In the genomic region with DNA sequence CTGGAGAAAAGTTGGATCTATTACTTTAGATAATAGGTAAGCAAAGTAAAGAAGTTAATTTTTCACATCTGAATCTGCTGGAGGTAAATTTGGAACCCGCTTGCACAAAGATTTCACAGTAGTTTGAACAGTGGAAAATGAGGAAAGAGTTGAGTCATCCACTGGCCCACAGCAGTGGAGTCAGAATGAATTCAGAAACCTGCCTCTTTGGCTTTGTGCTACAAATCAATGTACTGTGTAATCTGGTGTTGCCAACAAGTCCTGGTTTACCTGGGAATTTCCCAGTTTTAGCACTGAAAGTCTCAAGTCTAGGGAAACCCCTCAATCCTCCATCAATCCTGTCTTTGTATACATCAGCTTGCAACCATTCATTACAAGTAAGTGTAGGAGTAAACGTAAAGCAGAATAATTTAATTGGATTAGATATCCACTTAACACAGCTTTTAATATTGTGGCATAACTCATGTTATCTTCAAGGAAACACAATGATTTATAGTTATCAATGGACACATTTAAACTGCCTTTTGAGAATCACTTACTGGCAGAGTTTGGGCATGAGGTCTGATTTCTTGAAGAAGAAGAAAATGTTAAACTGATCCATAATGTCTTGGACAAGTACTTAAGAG, we compare ENCODE assay signal across 14 cellular contexts.
DNase-seq lines count a peak whose midpoint lies in the region; ATAC-seq, FAIRE-seq and TF ChIP-seq lines count a peak whose summit lies in the region.
"Had no signal": no experiment of that assay in that cellular context is flagged by ENCODE, and none has a peak within 500 bp of the region (broad histone marks: within the 10 kb centered on the region; RNA-seq: fewer than 3 reads in every experiment).

No MANE protein-coding gene starts in this region.

- in situ Hi-C loops in GM12878 (cut with MboI): no loop called here

- H3K36me3 Mint-ChIP-seq in naive thymus-derived CD4-positive, alpha-beta T cell: no peaks in the 10 kb centered on the region
- no peaks in the 10 kb centered on the region for H3K36me3 Mint-ChIP-seq in activated naive CD4-positive, alpha-beta T cell treated with anti-CD3 and anti-CD28 coated beads, Interleukin-2, amount 50 U/mL, for 72 hours

- WGBS in A549 (ENCODE audit: missing lambda C conversion rate): 26% methylated on average over 2 of the region's 2 CpGs
- 6% methylated on average over 2 of the region's 2 CpGs for WGBS in GM12878 (ENCODE audit: insufficient coverage, insufficient replicate concordance, low lambda C conversion rate, missing lambda C conversion rate)

- no peaks in the 10 kb centered on the region for H4K20me1 ChIP-seq in GM12878 (ENCODE audit: control insufficient read depth, insufficient read depth)

- 0 out of 4 replicates have a peak, but pooled peaks cover 0 to 2% of the 10 kb centered on the region in 2 experiments for H3K27me3 ChIP-seq in GM12878 (replicated peaks in 1 of 2; ENCODE audit: control insufficient read depth in 2 of 2, insufficient read depth in 2 of 2, low read length in 1 of 2)
- H3K27me3 ChIP-seq in naive thymus-derived CD4-positive, alpha-beta T cell (ENCODE audit: control insufficient read depth in 2 of 2, insufficient read depth in 2 of 2, low read length in 2 of 2): no peaks in the 10 kb centered on the region
- H3K27me3 ChIP-seq: SJSA1 had no signal

- peaks cover 0 to 4% (median 0%) of the 10 kb centered on the region in 11 donors for H3K9me3 Mint-ChIP-seq in naive thymus-derived CD4-positive, alpha-beta T cell
- no peaks in the 10 kb centered on the region for H3K9me3 Mint-ChIP-seq in activated naive CD4-positive, alpha-beta T cell treated with anti-CD3 and anti-CD28 coated beads, Interleukin-2, amount 50 U/mL, for 72 hours

- DNase-seq in A549 (ENCODE audit: low read depth in 1 of 2, low spot score in 1 of 2): no peak
- no peak for DNase-seq in GM12878 (ENCODE audit: low read depth, low spot score)
- DNase-seq in NCI-H1092 treated with DMSO at 0.1 percent for 48 hours (lab: John Stamatoyannopoulos, UW): no peak
- no peak for DNase-seq in naive thymus-derived CD4-positive, alpha-beta T cell
- no peak for DNase-seq in NCI-H748 treated with DMSO at 0.1 percent for 48 hours (lab: John Stamatoyannopoulos, UW)
- DNase-seq in activated naive CD4-positive, alpha-beta T cell treated with anti-CD3 and anti-CD28 coated beads, Interleukin-2, amount 50 U/mL, for 72 hours (ENCODE audit: low spot score in 2 of 2): no peak
- DNase-seq: DND-41, NCI-H2227 treated with DMSO at 0.1 percent for 48 hours, retina had no signal

- no peak overlapping the region for H2AFZ ChIP-seq in GM12878 (ENCODE audit: control insufficient read depth, low read depth, low read length)

- H3K4me1 Mint-ChIP-seq in naive thymus-derived CD4-positive, alpha-beta T cell: no peaks in the 10 kb centered on the region

- CTCF ChIA-PET in A549 (lab: Yijun Ruan, JAX) (interaction anchor here (1.4 kb wide), 1 partner anchor 698 kb away, joined by 3 read pairs; no protein-coding TSS in a partner anchor), GM12878 (lab: Yijun Ruan, JAX) (no interaction called here)
- CTCF ChIA-PET in naive thymus-derived CD4-positive, alpha-beta T cell (lab: Charles Lee): no interaction called here

- H3K9ac ChIP-seq in GM12878 (ENCODE audit: control insufficient read depth, insufficient read depth, low read length): no peak overlapping the region

- H3K27me3 Mint-ChIP-seq in naive thymus-derived CD4-positive, alpha-beta T cell: peaks cover 3 to 43% (median 12%) of the 10 kb centered on the region in 5 donors

- RAD21 ChIA-PET in GM12878 (lab: Charles Lee; ENCODE audit: unreplicated experiment): no interaction called here

- peak overlapping the region; percentile 45 to 54; a peak in 4 of 6 replicates for H3K27ac ChIP-seq in A549
- H3K27ac ChIP-seq in GM12878 (ENCODE audit: control insufficient read depth, insufficient read depth): no peak overlapping the region
- H3K27ac ChIP-seq in naive thymus-derived CD4-positive, alpha-beta T cell (ENCODE audit: low read depth, low read length): no peak overlapping the region
- H3K27ac ChIP-seq: coronary artery, SJSA1 had no signal

- H3K4me1 ChIP-seq in A549 (peaks cover 9% of the 10 kb centered on the region; the same call in 2 of the 3 replicates), GM12878 (ENCODE audit: control insufficient read depth, insufficient read depth, low read length) (no peaks in the 10 kb centered on the region)
- H3K4me1 ChIP-seq in naive thymus-derived CD4-positive, alpha-beta T cell (ENCODE audit: control insufficient read depth in 2 of 2, insufficient read depth in 2 of 2, low read length in 2 of 2): no peaks in the 10 kb centered on the region
- H3K4me1 ChIP-seq: SJSA1 had no signal

- H3K4me2 ChIP-seq in A549 (peak overlapping the region; percentile 36), GM12878 (ENCODE audit: control insufficient read depth, insufficient read depth) (no peak overlapping the region)

- TF ChIP-seq POLR2A in A549 (IDR thresholded peaks at IDR 0.05; ENCODE audit: low read length) (no peak), GM12878 (IDR thresholded peaks at IDR 0.05; ENCODE audit: low read depth, low read length) (no peak)

- no peak overlapping the region for H3K27ac Mint-ChIP-seq in naive thymus-derived CD4-positive, alpha-beta T cell
- no peak overlapping the region for H3K27ac Mint-ChIP-seq in activated naive CD4-positive, alpha-beta T cell treated with anti-CD3 and anti-CD28 coated beads, Interleukin-2, amount 50 U/mL, for 72 hours

- no peak for FAIRE-seq in A549 (lab: Jason Lieb, UNC)
- no peak for FAIRE-seq in GM12878 (lab: Jason Lieb, UNC)
- FAIRE-seq: A204.1 had no signal

- no peak for TF ChIP-seq EP300 in A549 (IDR thresholded peaks at IDR 0.05)
- no peak for TF ChIP-seq EP300 in GM12878 (IDR thresholded peaks at IDR 0.05; ENCODE audit: borderline replicate concordance in 1 of 2, control insufficient read depth in 1 of 2, low read depth in 2 of 2, low read length in 2 of 2)

- TF ChIP-seq CTCF in A549 (IDR thresholded peaks at IDR 0.05) (no peak), GM12878 (IDR thresholded peaks at IDR 0.05 in 2 of 3, conservative IDR thresholded peaks at IDR 0.05 in 1 of 3; ENCODE audit: control insufficient read depth in 2 of 3, extremely low read depth in 1 of 3, insufficient read depth in 1 of 3, low read depth in 3 of 3, low read length in 3 of 3) (no peak)

- no peak for ATAC-seq in A549
- ATAC-seq in GM19467 (IDR thresholded peaks at IDR 0.05; ENCODE audit: unreplicated experiment): peak; percentile 65
- peak; percentile 76 for ATAC-seq in HG03354 (IDR thresholded peaks at IDR 0.05; ENCODE audit: poor library complexity, severe bottlenecking, unreplicated experiment)
- peak; percentile 75 for ATAC-seq in GM12878
- no peak for ATAC-seq in naive thymus-derived CD4-positive, alpha-beta T cell
- no peak for ATAC-seq in activated naive CD4-positive, alpha-beta T cell treated with anti-CD3 and anti-CD28 coated beads, Interleukin-2, amount 50 U/mL, for 72 hours

- H3K36me3 ChIP-seq in GM12878 (ENCODE audit: control insufficient read depth in 2 of 2, insufficient read depth in 2 of 2, low read length in 1 of 2): no peaks in the 10 kb centered on the region
- no peaks in the 10 kb centered on the region for H3K36me3 ChIP-seq in naive thymus-derived CD4-positive, alpha-beta T cell (ENCODE audit: control insufficient read depth in 2 of 3, insufficient read depth in 3 of 3, low read length in 3 of 3)
- H3K36me3 ChIP-seq: SJSA1 had no signal

- SMC1A ChIA-PET in GM12878 (lab: Charles Lee; ENCODE audit: uncharacterized antibody, unreplicated experiment): no interaction called here

- no peak overlapping the region for H3K4me3 Mint-ChIP-seq in naive thymus-derived CD4-positive, alpha-beta T cell

- no TSS peak for BruUV-seq in GM12878 (replicated peaks; lab: Mats Ljungman, UMichigan)

- H3K79me2 ChIP-seq in GM12878 (ENCODE audit: control insufficient read depth, insufficient read depth, low read length): no peaks in the 10 kb centered on the region

- TF ChIP-seq RAD21 in A549 (conservative IDR thresholded peaks at IDR 0.05 in 1 of 2, IDR thresholded peaks at IDR 0.05 in 1 of 2) (no peak), GM12878 (IDR thresholded peaks at IDR 0.05; ENCODE audit: insufficient read depth, low read depth, low read length) (no peak)

- no peaks in the 10 kb centered on the region for H3K9me3 ChIP-seq in A549
- H3K9me3 ChIP-seq in GM12878 (replicated peaks; ENCODE audit: control insufficient read depth, insufficient read depth, low read length): no peaks in the 10 kb centered on the region
- H3K9me3 ChIP-seq in naive thymus-derived CD4-positive, alpha-beta T cell (ENCODE audit: control insufficient read depth in 2 of 3, low read length in 3 of 3): no peaks in the 10 kb centered on the region
- H3K9me3 ChIP-seq: SJSA1 had no signal

- intact Hi-C loops in GM12878 (cut with micrococcal nuclease; ENCODE audit: unreplicated experiment): no loop called here
- intact Hi-C loops in naive thymus-derived CD4-positive, alpha-beta T cell (cut with micrococcal nuclease): no loop called here

- POLR2A ChIA-PET in A549 (lab: Yijun Ruan, JAX): no interaction called here
- POLR2A ChIA-PET in GM12878 (lab: Charles Lee): no interaction called here
- POLR2A ChIA-PET in naive thymus-derived CD4-positive, alpha-beta T cell (lab: Charles Lee): no interaction called here

- no peak overlapping the region for H3K4me3 ChIP-seq in A549
- H3K4me3 ChIP-seq in GM12878: no peak overlapping the region
- no peak overlapping the region for H3K4me3 ChIP-seq in naive thymus-derived CD4-positive, alpha-beta T cell (ENCODE audit: low read length)
- H3K4me3 ChIP-seq: coronary artery, SJSA1 had no signal

TF ChIP-seq in A549, 52 proteins besides CTCF, POLR2A, EP300 and RAD21:
- TF ChIP-seq EHF (CRISPR knock-in tag; IDR thresholded peaks at IDR 0.05) (no peak), RNF2 (IDR thresholded peaks at IDR 0.05; ENCODE audit: borderline replicate concordance, low read depth) (no peak)
- TF ChIP-seq, protein P1, sequence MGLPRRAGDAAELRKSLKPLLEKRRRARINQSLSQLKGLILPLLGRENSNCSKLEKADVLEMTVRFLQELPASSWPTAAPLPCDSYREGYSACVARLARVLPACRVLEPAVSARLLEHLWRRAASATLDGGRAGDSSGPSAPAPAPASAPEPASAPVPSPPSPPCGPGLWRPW (IDR thresholded peaks at IDR 0.05): 0 out of 2 replicates have a peak, but pooled peaks have one; percentile 12

TF ChIP-seq in GM12878, 131 proteins besides CTCF, POLR2A, EP300 and RAD21 (continues in another document):
- TF ChIP-seq EZH2 (IDR thresholded peaks at IDR 0.05; ENCODE audit: borderline replicate concordance, control insufficient read depth, low read depth, low read length) (no peak), NFYA (IDR thresholded peaks at IDR 0.05; ENCODE audit: borderline replicate concordance, low read depth, low read length) (no peak), TCF7 (IDR thresholded peaks at IDR 0.05; ENCODE audit: borderline replicate concordance) (no peak), STAT3 (IDR thresholded peaks at IDR 0.05; ENCODE audit: low read depth, low read length) (no peak)
- TF ChIP-seq, protein P2, sequence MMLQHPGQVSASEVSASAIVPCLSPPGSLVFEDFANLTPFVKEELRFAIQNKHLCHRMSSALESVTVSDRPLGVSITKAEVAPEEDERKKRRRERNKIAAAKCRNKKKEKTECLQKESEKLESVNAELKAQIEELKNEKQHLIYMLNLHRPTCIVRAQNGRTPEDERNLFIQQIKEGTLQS (IDR thresholded peaks at IDR 0.05; ENCODE audit: borderline replicate concordance, extremely low read depth, low read depth, low read length): no peak

Comparison
In these comparisons a context has a peak if more than half of its experiments do, and no peak if none do; other contexts are left out.
1. ATAC-seq: peak in GM19467 (single experiment), HG03354 (single experiment) and GM12878 (single experiment); none in A549 (0 of 2), naive thymus-derived CD4-positive, alpha-beta T cell (single experiment) and activated naive CD4-positive, alpha-beta T cell treated with anti-CD3 and anti-CD28 coated beads, Interleukin-2, amount 50 U/mL, for 72 hours (0 of 2).
2. H3K27ac ChIP-seq: peak in A549 (2 of 2); none in GM12878 (single experiment) and naive thymus-derived CD4-positive, alpha-beta T cell (single experiment).